Comparison of ENCODE assay signal across 1 cellular context in genomic region chr7:100540073-100540723, GRCh38.
TF ChIP-seq lines count a peak whose summit lies in the region.

No MANE protein-coding gene starts in this region.

TF ChIP-seq in HepG2, 621 proteins besides CTCF, POLR2A, EP300 and RAD21 (continued from another document and continues in another):
- 0 out of 2 replicates have a peak, but pooled peaks have one; percentile 15 for TF ChIP-seq ZNF574 (CRISPR knock-in tag; IDR thresholded peaks at IDR 0.05)
- peak; percentile 14 for TF ChIP-seq TEAD3 (CRISPR knock-in tag; optimal IDR thresholded peaks at IDR 0.05; ENCODE audit: borderline replicate concordance)
- peak; percentile 91 for TF ChIP-seq RBFOX2 (IDR thresholded peaks at IDR 0.05; ENCODE audit: low read depth, low read length)
- 0 out of 2 replicates have a peak, but pooled peaks have one; percentile 14 for TF ChIP-seq ZNF670 (CRISPR knock-in tag; IDR thresholded peaks at IDR 0.05; ENCODE audit: borderline replicate concordance)
- 0 out of 2 replicates have a peak, but pooled peaks have one; percentile 14 for TF ChIP-seq SPEN (CRISPR knock-in tag; IDR thresholded peaks at IDR 0.05; ENCODE audit: low read depth)
- no peak for TF ChIP-seq SNAI1 (CRISPR knock-in tag; IDR thresholded peaks at IDR 0.05; ENCODE audit: borderline replicate concordance)
- TF ChIP-seq, protein P1, sequence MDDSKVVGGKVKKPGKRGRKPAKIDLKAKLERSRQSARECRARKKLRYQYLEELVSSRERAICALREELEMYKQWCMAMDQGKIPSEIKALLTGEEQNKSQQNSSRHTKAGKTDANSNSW (CRISPR knock-in tag; IDR thresholded peaks at IDR 0.05; ENCODE audit: borderline replicate concordance) = no peak
- 0 out of 2 replicates have a peak, but pooled peaks have one; percentile 24 for TF ChIP-seq ZMYM4 (CRISPR knock-in tag; IDR thresholded peaks at IDR 0.05)
- TF ChIP-seq, protein P2, sequence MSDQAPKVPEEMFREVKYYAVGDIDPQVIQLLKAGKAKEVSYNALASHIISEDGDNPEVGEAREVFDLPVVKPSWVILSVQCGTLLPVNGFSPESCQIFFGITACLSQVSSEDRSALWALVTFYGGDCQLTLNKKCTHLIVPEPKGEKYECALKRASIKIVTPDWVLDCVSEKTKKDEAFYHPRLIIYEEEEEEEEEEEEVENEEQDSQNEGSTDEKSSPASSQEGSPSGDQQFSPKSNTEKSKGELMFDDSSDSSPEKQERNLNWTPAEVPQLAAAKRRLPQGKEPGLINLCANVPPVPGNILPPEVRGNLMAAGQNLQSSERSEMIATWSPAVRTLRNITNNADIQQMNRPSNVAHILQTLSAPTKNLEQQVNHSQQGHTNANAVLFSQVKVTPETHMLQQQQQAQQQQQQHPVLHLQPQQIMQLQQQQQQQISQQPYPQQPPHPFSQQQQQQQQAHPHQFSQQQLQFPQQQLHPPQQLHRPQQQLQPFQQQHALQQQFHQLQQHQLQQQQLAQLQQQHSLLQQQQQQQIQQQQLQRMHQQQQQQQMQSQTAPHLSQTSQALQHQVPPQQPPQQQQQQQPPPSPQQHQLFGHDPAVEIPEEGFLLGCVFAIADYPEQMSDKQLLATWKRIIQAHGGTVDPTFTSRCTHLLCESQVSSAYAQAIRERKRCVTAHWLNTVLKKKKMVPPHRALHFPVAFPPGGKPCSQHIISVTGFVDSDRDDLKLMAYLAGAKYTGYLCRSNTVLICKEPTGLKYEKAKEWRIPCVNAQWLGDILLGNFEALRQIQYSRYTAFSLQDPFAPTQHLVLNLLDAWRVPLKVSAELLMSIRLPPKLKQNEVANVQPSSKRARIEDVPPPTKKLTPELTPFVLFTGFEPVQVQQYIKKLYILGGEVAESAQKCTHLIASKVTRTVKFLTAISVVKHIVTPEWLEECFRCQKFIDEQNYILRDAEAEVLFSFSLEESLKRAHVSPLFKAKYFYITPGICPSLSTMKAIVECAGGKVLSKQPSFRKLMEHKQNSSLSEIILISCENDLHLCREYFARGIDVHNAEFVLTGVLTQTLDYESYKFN (CRISPR knock-in tag; conservative IDR thresholded peaks at IDR 0.05) = peak; percentile 93
- TF ChIP-seq SALL1 (CRISPR knock-in tag; IDR thresholded peaks at IDR 0.05) = 0 out of 2 replicates have a peak, but pooled peaks have one; percentile 30
- peak in 1 of 2 experiments; percentile 65; a peak in 1 of 4 replicates for TF ChIP-seq KLF16 (CRISPR knock-in tag; IDR thresholded peaks at IDR 0.05)
- TF ChIP-seq SOX5 (CRISPR knock-in tag; IDR thresholded peaks at IDR 0.05; ENCODE audit: borderline replicate concordance) = peak; percentile 67; the same call in 1 of the 2 replicates
- peak; percentile 77; the same call in 1 of the 2 replicates for TF ChIP-seq ZNF878 (CRISPR knock-in tag; IDR thresholded peaks at IDR 0.05)
- TF ChIP-seq DRAP1 (CRISPR knock-in tag; IDR thresholded peaks at IDR 0.05) = peak; percentile 81
- TF ChIP-seq FOXP1 (IDR thresholded peaks at IDR 0.05) = no peak
- peak; percentile 37; the same call in 1 of the 2 replicates for TF ChIP-seq FOXP1 (CRISPR knock-in tag; IDR thresholded peaks at IDR 0.05)
- TF ChIP-seq ZNF331 (CRISPR knock-in tag; IDR thresholded peaks at IDR 0.05) = peak; percentile 82
- TF ChIP-seq SIX4 (CRISPR knock-in tag; IDR thresholded peaks at IDR 0.05) = peak; percentile 96
- peak; percentile 86 for TF ChIP-seq CREM (IDR thresholded peaks at IDR 0.05)
- no peak for TF ChIP-seq CREM (CRISPR knock-in tag; IDR thresholded peaks at IDR 0.05)
- TF ChIP-seq ZSCAN9 (CRISPR knock-in tag; IDR thresholded peaks at IDR 0.05; ENCODE audit: borderline replicate concordance) = peak; percentile 91; the same call in 1 of the 2 replicates
- peak; percentile 68 for TF ChIP-seq NFYB (CRISPR knock-in tag; IDR thresholded peaks at IDR 0.05)
- TF ChIP-seq, protein P3, sequence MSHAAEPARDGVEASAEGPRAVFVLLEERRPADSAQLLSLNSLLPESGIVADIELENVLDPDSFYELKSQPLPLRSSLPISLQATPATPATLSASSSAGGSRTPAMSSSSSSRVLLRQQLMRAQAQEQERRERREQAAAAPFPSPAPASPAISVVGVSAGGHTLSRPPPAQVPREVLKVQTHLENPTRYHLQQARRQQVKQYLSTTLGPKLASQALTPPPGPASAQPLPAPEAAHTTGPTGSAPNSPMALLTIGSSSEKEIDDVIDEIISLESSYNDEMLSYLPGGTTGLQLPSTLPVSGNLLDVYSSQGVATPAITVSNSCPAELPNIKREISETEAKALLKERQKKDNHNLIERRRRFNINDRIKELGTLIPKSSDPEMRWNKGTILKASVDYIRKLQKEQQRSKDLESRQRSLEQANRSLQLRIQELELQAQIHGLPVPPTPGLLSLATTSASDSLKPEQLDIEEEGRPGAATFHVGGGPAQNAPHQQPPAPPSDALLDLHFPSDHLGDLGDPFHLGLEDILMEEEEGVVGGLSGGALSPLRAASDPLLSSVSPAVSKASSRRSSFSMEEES (CRISPR knock-in tag; IDR thresholded peaks at IDR 0.05) = peak; percentile 35; the same call in 1 of the 2 replicates
- 0 out of 2 replicates have a peak, but pooled peaks have one; percentile 53 for TF ChIP-seq ZNF430 (CRISPR knock-in tag; IDR thresholded peaks at IDR 0.05)
- 0 out of 2 replicates have a peak, but pooled peaks have one; percentile 33 for TF ChIP-seq NFATC3 (CRISPR knock-in tag; IDR thresholded peaks at IDR 0.05)
- no peak for TF ChIP-seq TFDP1 (CRISPR knock-in tag; IDR thresholded peaks at IDR 0.05; ENCODE audit: borderline replicate concordance)
- no peak for TF ChIP-seq MZF1 (CRISPR knock-in tag; IDR thresholded peaks at IDR 0.05; ENCODE audit: borderline replicate concordance)
- TF ChIP-seq ETV5 (CRISPR knock-in tag; IDR thresholded peaks at IDR 0.05; ENCODE audit: borderline replicate concordance) = peak; percentile 48; the same call in 1 of the 2 replicates
- peak; percentile 63; the same call in 1 of the 2 replicates for TF ChIP-seq ATF2 (CRISPR knock-in tag; IDR thresholded peaks at IDR 0.05)
- TF ChIP-seq ZNF503 (CRISPR knock-in tag; IDR thresholded peaks at IDR 0.05) = peak; percentile 16; the same call in 1 of the 2 replicates
- TF ChIP-seq HDAC1 (CRISPR knock-in tag; IDR thresholded peaks at IDR 0.05) = peak; percentile 70
- peak; percentile 85; the same call in 1 of the 2 replicates for TF ChIP-seq CEBPB (IDR thresholded peaks at IDR 0.05; ENCODE audit: borderline replicate concordance, low read depth, low read length)
- peak; percentile 50 for TF ChIP-seq THAP11 (CRISPR knock-in tag; IDR thresholded peaks at IDR 0.05)
- TF ChIP-seq TCF7L2 (IDR thresholded peaks at IDR 0.05; ENCODE audit: low read depth, low read length) = peak; percentile 77; the same call in 1 of the 2 replicates
- no peak for TF ChIP-seq HHEX (CRISPR knock-in tag; IDR thresholded peaks at IDR 0.05)
- no peak for TF ChIP-seq ZNF383 (CRISPR knock-in tag; IDR thresholded peaks at IDR 0.05; ENCODE audit: borderline replicate concordance)
- peak; percentile 90 for TF ChIP-seq SAP130 (CRISPR knock-in tag; IDR thresholded peaks at IDR 0.05; ENCODE audit: low read depth)
- 0 out of 2 replicates have a peak, but pooled peaks have one; percentile 19 for TF ChIP-seq SP2 (CRISPR knock-in tag; IDR thresholded peaks at IDR 0.05)
- peak; percentile 78; the same call in 1 of the 2 replicates for TF ChIP-seq RXRB (CRISPR knock-in tag; IDR thresholded peaks at IDR 0.05; ENCODE audit: borderline replicate concordance)
- TF ChIP-seq, protein P4, sequence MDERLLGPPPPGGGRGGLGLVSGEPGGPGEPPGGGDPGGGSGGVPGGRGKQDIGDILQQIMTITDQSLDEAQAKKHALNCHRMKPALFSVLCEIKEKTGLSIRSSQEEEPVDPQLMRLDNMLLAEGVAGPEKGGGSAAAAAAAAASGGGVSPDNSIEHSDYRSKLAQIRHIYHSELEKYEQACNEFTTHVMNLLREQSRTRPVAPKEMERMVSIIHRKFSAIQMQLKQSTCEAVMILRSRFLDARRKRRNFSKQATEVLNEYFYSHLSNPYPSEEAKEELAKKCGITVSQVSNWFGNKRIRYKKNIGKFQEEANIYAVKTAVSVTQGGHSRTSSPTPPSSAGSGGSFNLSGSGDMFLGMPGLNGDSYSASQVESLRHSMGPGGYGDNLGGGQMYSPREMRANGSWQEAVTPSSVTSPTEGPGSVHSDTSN (CRISPR knock-in tag; IDR thresholded peaks at IDR 0.05) = peak; percentile 63
- 0 out of 2 replicates have a peak, but pooled peaks have one; percentile 60 for TF ChIP-seq ZNF792 (CRISPR knock-in tag; IDR thresholded peaks at IDR 0.05)
- TF ChIP-seq KAT8 (CRISPR knock-in tag; IDR thresholded peaks at IDR 0.05) = peak; percentile 64
- TF ChIP-seq HNF4G (IDR thresholded peaks at IDR 0.05; ENCODE audit: borderline replicate concordance, low read depth, low read length) = peak; percentile 87; the same call in 1 of the 2 replicates
- TF ChIP-seq HNF4G (CRISPR knock-in tag; IDR thresholded peaks at IDR 0.05; ENCODE audit: borderline replicate concordance, low read depth) = peak; percentile 33; the same call in 1 of the 2 replicates
- TF ChIP-seq ISL2 (CRISPR knock-in tag; IDR thresholded peaks at IDR 0.05) = peak; percentile 72
- TF ChIP-seq RCOR2 (CRISPR knock-in tag; IDR thresholded peaks at IDR 0.05) = peak; percentile 60; the same call in 1 of the 2 replicates
- TF ChIP-seq ZNF644 (CRISPR knock-in tag; IDR thresholded peaks at IDR 0.05; ENCODE audit: low read depth) = 0 out of 2 replicates have a peak, but pooled peaks have one; percentile 10
- TF ChIP-seq, protein P5, sequence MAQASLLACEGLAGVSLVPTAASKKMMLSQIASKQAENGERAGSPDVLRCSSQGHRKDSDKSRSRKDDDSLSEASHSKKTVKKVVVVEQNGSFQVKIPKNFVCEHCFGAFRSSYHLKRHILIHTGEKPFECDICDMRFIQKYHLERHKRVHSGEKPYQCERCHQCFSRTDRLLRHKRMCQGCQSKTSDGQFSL (CRISPR knock-in tag; IDR thresholded peaks at IDR 0.05) = peak; percentile 85
- TF ChIP-seq ZNF354B (CRISPR knock-in tag; IDR thresholded peaks at IDR 0.05) = 0 out of 2 replicates have a peak, but pooled peaks have one; percentile 53
